In genomic region chr10:33113111-33113856, GRCh38 we compare ENCODE assay signal across 12 cellular contexts.
DNase-seq lines count a peak whose midpoint lies in the region; ATAC-seq and TF ChIP-seq lines count a peak whose summit lies in the region.
"Had no signal": no experiment of that assay in that cellular context is flagged by ENCODE, and none has a peak within 500 bp of the region (broad histone marks: within the 10 kb centered on the region; RNA-seq: fewer than 3 reads in every experiment).

No MANE protein-coding gene starts in this region.

- peak overlapping the region; percentile 91 to 96 (median 95) for H3K27ac Mint-ChIP-seq in CD4-positive, CD25-positive, alpha-beta regulatory T cell
- peak overlapping the region; percentile 49 to 80 for H3K27ac Mint-ChIP-seq in natural killer cell

- H4K20me1 ChIP-seq in PC-9 (ENCODE audit: insufficient read depth) = no peaks in the 10 kb centered on the region

- no peak for TF ChIP-seq CTCF in PC-9 (conservative IDR thresholded peaks at IDR 0.05)
- TF ChIP-seq CTCF in natural killer cell (IDR thresholded peaks at IDR 0.05) = no peak
- TF ChIP-seq CTCF in GM10248 (IDR thresholded peaks at IDR 0.05; ENCODE audit: control extremely low read depth, extremely low read depth, low read depth, missing control alignments) = no peak

- peaks cover 56 to 98% (median 84%) of the 10 kb centered on the region in 4 donors for H3K4me1 Mint-ChIP-seq in CD4-positive, CD25-positive, alpha-beta regulatory T cell
- H3K4me1 Mint-ChIP-seq in natural killer cell = peaks cover 93 to 94% of the 10 kb centered on the region in 2 donors

- intact Hi-C loops in PC-9 (cut with micrococcal nuclease; ENCODE audit: unreplicated experiment) = no loop called here
- intact Hi-C loops in natural killer cell (cut with micrococcal nuclease) = loop anchor here (5.0 to 10.0 kb wide), 2 partner anchors 131 to 158 kb away; partner anchors contain the start of gene ITGB1
- intact Hi-C loops in head of caudate nucleus (cut with DNase I) = no loop called here

- H3K4me3 ChIP-seq in CD4-positive, CD25-positive, alpha-beta regulatory T cell (ENCODE audit: low read depth, low read length) = peak overlapping the region; percentile 80
- H3K4me3 ChIP-seq in PC-9 = no peak overlapping the region
- H3K4me3 ChIP-seq: mucosa of descending colon had no signal

- H3K9me3 Mint-ChIP-seq in CD4-positive, CD25-positive, alpha-beta regulatory T cell = peaks cover 0 to 1% (median 0%) of the 10 kb centered on the region in 7 donors
- no peaks in the 10 kb centered on the region for H3K9me3 Mint-ChIP-seq in natural killer cell

- ATAC-seq in CD4-positive, CD25-positive, alpha-beta regulatory T cell (ENCODE audit: low read depth in 2 of 2) = no peak
- ATAC-seq in natural killer cell (no peak), HG03159 (IDR thresholded peaks at IDR 0.05; ENCODE audit: unreplicated experiment) (no peak)
- ATAC-seq: mucosa of descending colon had no signal

- H3K27ac ChIP-seq in CD4-positive, CD25-positive, alpha-beta regulatory T cell (ENCODE audit: insufficient read depth, low read length, poor library complexity, severe bottlenecking) = peak overlapping the region; percentile 90
- peak overlapping the region; percentile 63; the same call in 1 of the 2 replicates for H3K27ac ChIP-seq in PC-9
- peak overlapping the region; percentile 10 for H3K27ac ChIP-seq in epithelial cell of prostate
- H3K27ac ChIP-seq: HL-60 had no signal

- peaks cover 98% of the 10 kb centered on the region for H3K4me1 ChIP-seq in CD4-positive, CD25-positive, alpha-beta regulatory T cell (ENCODE audit: control insufficient read depth, insufficient read depth, low read length, poor library complexity, severe bottlenecking)
- H3K4me1 ChIP-seq in PC-9 (replicated peaks; ENCODE audit: insufficient read depth) = peaks cover 37% of the 10 kb centered on the region

- H3K4me2 ChIP-seq in PC-9 = peak overlapping the region; percentile 70

- no peaks in the 10 kb centered on the region for H3K27me3 ChIP-seq in CD4-positive, CD25-positive, alpha-beta regulatory T cell (ENCODE audit: control insufficient read depth, insufficient read depth, low read length)
- H3K27me3 ChIP-seq in PC-9 (ENCODE audit: insufficient read depth, low read depth) = no peaks in the 10 kb centered on the region

- POLR2A ChIA-PET in PC-9 (lab: Charles Lee; ENCODE audit: unreplicated experiment) = no interaction called here
- POLR2A ChIA-PET in GM10248 (lab: Yijun Ruan, JAX) = no interaction called here

- H3K9me3 ChIP-seq in CD4-positive, CD25-positive, alpha-beta regulatory T cell (ENCODE audit: control insufficient read depth in 2 of 2, low read length in 2 of 2) = no peaks in the 10 kb centered on the region
- no peaks in the 10 kb centered on the region for H3K9me3 ChIP-seq in PC-9 (ENCODE audit: insufficient read depth, low read depth)
- H3K9me3 ChIP-seq: mucosa of descending colon had no signal

- H2AFZ ChIP-seq in PC-9 = no peak overlapping the region

- CTCF ChIA-PET in PC-9 (lab: Charles Lee) = no interaction called here
- CTCF ChIA-PET in GM10248 (lab: Yijun Ruan, JAX) = no interaction called here

- no TSS peak for BruUV-seq in PC-9 (replicated peaks; lab: Mats Ljungman, UMichigan)

- no peaks in the 10 kb centered on the region for H3K36me3 ChIP-seq in CD4-positive, CD25-positive, alpha-beta regulatory T cell (ENCODE audit: control insufficient read depth, insufficient read depth, low read length)
- no peaks in the 10 kb centered on the region for H3K36me3 ChIP-seq in PC-9 (ENCODE audit: low read depth)

- no peaks in the 10 kb centered on the region for H3K79me2 ChIP-seq in PC-9 (ENCODE audit: low read depth)

- DNase-seq in CD4-positive, CD25-positive, alpha-beta regulatory T cell = no peak
- DNase-seq in PC-9 (no peak), epithelial cell of prostate (ENCODE audit: low read depth, low spot score) (no peak), natural killer cell (no peak), cerebellum (ENCODE audit: low spot score) (no peak), head of caudate nucleus (no peak), GM10248 (ENCODE audit: extremely low spot score) (no peak)
- DNase-seq: mucosa of descending colon, NCI-H510A treated with DMSO at 0.1 percent for 48 hours, SHP77 had no signal

- H3K9me2 ChIP-seq in PC-9 (ENCODE audit: insufficient read depth) = no peaks in the 10 kb centered on the region

- no peaks in the 10 kb centered on the region for H3K27me3 Mint-ChIP-seq in CD4-positive, CD25-positive, alpha-beta regulatory T cell
- no peaks in the 10 kb centered on the region for H3K27me3 Mint-ChIP-seq in natural killer cell (ENCODE audit: low read depth in 2 of 2)

- H3K4me3 Mint-ChIP-seq in CD4-positive, CD25-positive, alpha-beta regulatory T cell = peak overlapping the region; percentile 76 to 96 (median 82)
- H3K4me3 Mint-ChIP-seq in natural killer cell = no peak overlapping the region

- peaks cover 13% of the 10 kb centered on the region for H3F3A ChIP-seq in PC-9 (ENCODE audit: insufficient read depth, low read depth)

- H3K36me3 Mint-ChIP-seq in CD4-positive, CD25-positive, alpha-beta regulatory T cell = peaks cover 4% of the 10 kb centered on the region
- no peaks in the 10 kb centered on the region for H3K36me3 Mint-ChIP-seq in natural killer cell

Comparison
In these comparisons a context has a peak if more than half of its experiments do, and no peak if none do; other contexts are left out.
1. H3K27ac ChIP-seq: peak in every context shown above with its lines; median percentile 90 in CD4-positive, CD25-positive, alpha-beta regulatory T cell; 63 in PC-9; 10 in epithelial cell of prostate.